13 cellular contexts compared by ENCODE assay signal in the genomic region with DNA sequence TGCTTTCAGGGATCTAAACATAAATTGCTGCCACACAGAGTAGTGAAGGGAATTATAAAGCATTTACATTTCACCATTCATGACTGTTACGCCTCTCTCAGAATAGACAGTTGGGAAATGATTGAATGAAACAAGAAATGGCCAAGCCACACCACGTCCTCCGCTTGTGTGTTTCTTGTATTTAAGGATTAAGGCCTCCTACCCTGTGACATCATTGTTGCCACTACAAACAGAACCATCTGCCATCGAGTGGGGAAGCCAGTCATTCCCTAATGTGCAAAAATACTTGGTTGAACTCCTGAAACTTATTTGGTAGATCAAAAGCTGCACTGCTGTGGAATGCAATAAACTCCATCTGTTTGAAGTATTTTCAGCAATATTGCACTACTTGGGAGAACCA.
DNase-seq lines count a peak whose midpoint lies in the region; ATAC-seq, FAIRE-seq and TF ChIP-seq lines count a peak whose summit lies in the region.
"Had no signal": no experiment of that assay in that cellular context is flagged by ENCODE, and none has a peak within 500 bp of the region (broad histone marks: within the 10 kb centered on the region; RNA-seq: fewer than 3 reads in every experiment).

No MANE protein-coding gene starts in this region.

- H3K9me3 Mint-ChIP-seq in activated T-helper 1 cell treated with anti-CD3 and anti-CD28 coated beads, Interleukin-12 subunit alpha, Interleukin-12 subunit beta, Interleukin-2, Interleukin-4 antibody, amounts not matched to agents 30 ng/mL and 10 ng/mL and 1 ng/mL, durations not matched to agents 14 hours and 24 hours and 36 hours: no peaks in the 10 kb centered on the region
- H3K9me3 Mint-ChIP-seq: natural killer cell had no signal

- H3K36me3 ChIP-seq in Panc1 (ENCODE audit: control insufficient read depth, insufficient read depth, low read length): no peaks in the 10 kb centered on the region
- no peaks in the 10 kb centered on the region for H3K36me3 ChIP-seq in fibroblast of lung (ENCODE audit: control insufficient read depth, insufficient read depth, low read length)
- no peaks in the 10 kb centered on the region for H3K36me3 ChIP-seq in skeletal muscle tissue (ENCODE audit: control insufficient read depth in 3 of 3, insufficient read depth in 3 of 3, low read length in 3 of 3)
- H3K36me3 ChIP-seq: tibial nerve had no signal

- no peaks in the 10 kb centered on the region for H3K36me3 Mint-ChIP-seq in activated T-helper 1 cell treated with anti-CD3 and anti-CD28 coated beads, Interleukin-12 subunit alpha, Interleukin-12 subunit beta, Interleukin-2, Interleukin-4 antibody, amounts not matched to agents 30 ng/mL and 10 ng/mL and 1 ng/mL, durations not matched to agents 14 hours and 24 hours and 36 hours (ENCODE audit: low read depth)
- H3K36me3 Mint-ChIP-seq: natural killer cell had no signal

- peak overlapping the region; percentile 100 for H3K27ac ChIP-seq in Panc1 (ENCODE audit: low read length)
- peak overlapping the region; percentile 70 for H3K27ac ChIP-seq in fibroblast of lung (ENCODE audit: insufficient read depth, low read length)
- H3K27ac ChIP-seq in skeletal muscle tissue (ENCODE audit: low read depth, low read length): peak overlapping the region; percentile 42

- peak; percentile 76 for DNase-seq in Daoy (ENCODE audit: low read depth)
- no peak for DNase-seq in Panc1 (ENCODE audit: low read depth, low spot score)
- DNase-seq in fibroblast of lung (ENCODE audit: low read depth in 2 of 2): peak; percentile 58 to 83
- no peak for DNase-seq in GM12891 (ENCODE audit: insufficient read length, low spot score)
- no peak for DNase-seq in iPS-NIHi7 (ENCODE audit: extremely low spot score)
- no peak for DNase-seq in activated T-helper 1 cell treated with anti-CD3 and anti-CD28 coated beads, Interleukin-12 subunit alpha, Interleukin-12 subunit beta, Interleukin-2, Interleukin-4 antibody, amounts not matched to agents 30 ng/mL and 10 ng/mL and 1 ng/mL, durations not matched to agents 14 hours and 24 hours and 36 hours (ENCODE audit: low spot score)
- DNase-seq in SIG-M5 (lab: John Stamatoyannopoulos, UW): no peak
- DNase-seq: DND-41; natural killer cell; stimulated activated CD4-positive, alpha-beta T cell treated with anti-CD3 and anti-CD28 coated beads, Interleukin-2, amount 100 ng/mL, for 48 hours had no signal

- H4K20me1 ChIP-seq in fibroblast of lung (ENCODE audit: control insufficient read depth, extremely low read depth, insufficient read depth, low read length): no peaks in the 10 kb centered on the region

- H3K4me3 ChIP-seq in Panc1 (ENCODE audit: low read depth in 2 of 2, low read length in 2 of 2) (peak overlapping the region; percentile 35 to 56), fibroblast of lung (replicated peaks in 1 of 4; ENCODE audit: control extremely low read depth in 1 of 4, insufficient read depth in 1 of 4, low read depth in 3 of 4, low read length in 4 of 4) (no peak overlapping the region), skeletal muscle tissue (ENCODE audit: low read length in 3 of 3) (no peak overlapping the region)
- H3K4me3 ChIP-seq: body of pancreas, tibial nerve had no signal

- TF ChIP-seq CTCF in Panc1 (IDR thresholded peaks at IDR 0.05): no peak
- TF ChIP-seq CTCF in fibroblast of lung (conservative IDR thresholded peaks at IDR 0.05 in 1 of 2, IDR thresholded peaks at IDR 0.05 in 1 of 2; ENCODE audit: low read depth in 1 of 2, low read length in 2 of 2): no peak

- TF ChIP-seq POLR2A in GM12891 (IDR thresholded peaks at IDR 0.05; ENCODE audit: low read depth, low read length): no peak

- in situ Hi-C loops in Panc1 (cut with HindIII; ENCODE audit: low pct_unique_long_range_greater_than_20kb, low sequenced_read_pairs): no loop called here

- H3K4me1 ChIP-seq in Panc1 (ENCODE audit: control insufficient read depth, insufficient read depth, low read length) (peaks cover 51% of the 10 kb centered on the region), fibroblast of lung (ENCODE audit: control insufficient read depth, extremely low read depth, insufficient read depth, low read length) (peaks cover 28% of the 10 kb centered on the region), skeletal muscle tissue (ENCODE audit: control insufficient read depth in 3 of 3, insufficient read depth in 3 of 3, low read length in 3 of 3) (peaks cover 0 to 14% (median 3%) of the 10 kb centered on the region in 3 donors)

- no peak overlapping the region for H2AFZ ChIP-seq in fibroblast of lung (ENCODE audit: low read length)

- H3K27ac Mint-ChIP-seq in activated T-helper 1 cell treated with anti-CD3 and anti-CD28 coated beads, Interleukin-12 subunit alpha, Interleukin-12 subunit beta, Interleukin-2, Interleukin-4 antibody, amounts not matched to agents 30 ng/mL and 10 ng/mL and 1 ng/mL, durations not matched to agents 14 hours and 24 hours and 36 hours: no peak overlapping the region
- H3K27ac Mint-ChIP-seq: natural killer cell had no signal

- no peak overlapping the region for H3K4me3 Mint-ChIP-seq in activated T-helper 1 cell treated with anti-CD3 and anti-CD28 coated beads, Interleukin-12 subunit alpha, Interleukin-12 subunit beta, Interleukin-2, Interleukin-4 antibody, amounts not matched to agents 30 ng/mL and 10 ng/mL and 1 ng/mL, durations not matched to agents 14 hours and 24 hours and 36 hours
- H3K4me3 Mint-ChIP-seq: natural killer cell had no signal

- no peak overlapping the region for H3K9ac ChIP-seq in fibroblast of lung (ENCODE audit: insufficient read depth, low read length)
- no peak overlapping the region for H3K9ac ChIP-seq in skeletal muscle tissue (ENCODE audit: low read depth in 1 of 3, low read length in 3 of 3)

- POLR2A ChIA-PET in Panc1 (lab: Charles Lee): interaction anchor here (0.6 to 0.9 kb wide), 2 partner anchors 74 to 166 kb away, joined by 3 to 13 read pairs; no protein-coding TSS in a partner anchor

- ATAC-seq in Panc1: peak; percentile 31; the same call in 1 of the 2 replicates
- ATAC-seq: natural killer cell had no signal

- H3K9me3 ChIP-seq in Panc1 (ENCODE audit: control insufficient read depth, insufficient read depth, low read depth, low read length) (no peaks in the 10 kb centered on the region), fibroblast of lung (ENCODE audit: control insufficient read depth, insufficient read depth, low read depth, low read length) (no peaks in the 10 kb centered on the region), skeletal muscle tissue (ENCODE audit: control insufficient read depth in 3 of 3, low read length in 3 of 3) (no peaks in the 10 kb centered on the region)
- H3K9me3 ChIP-seq: body of pancreas, tibial nerve had no signal

- no peaks in the 10 kb centered on the region for H3K79me2 ChIP-seq in fibroblast of lung (ENCODE audit: control insufficient read depth, insufficient read depth, low read length)

- FAIRE-seq in GM12891 (lab: Jason Lieb, UNC): no peak

- H3K4me2 ChIP-seq in fibroblast of lung (ENCODE audit: extremely low read depth, insufficient read depth, low read length): peak overlapping the region; percentile 52

- intact Hi-C loops in Panc1 (cut with micrococcal nuclease; ENCODE audit: unreplicated experiment): loop anchor here (5.0 kb wide), 2 partner anchors 76 to 319 kb away; no protein-coding TSS in a partner anchor
- intact Hi-C loops in activated T-helper 1 cell treated with anti-CD3 and anti-CD28 coated beads, Interleukin-12 subunit alpha, Interleukin-12 subunit beta, Interleukin-2, Interleukin-4 antibody, amounts not matched to agents 30 ng/mL and 10 ng/mL and 1 ng/mL, durations not matched to agents 14 hours and 24 hours and 36 hours (cut with micrococcal nuclease): no loop called here

- CTCF ChIA-PET in Panc1 (lab: Charles Lee): no interaction called here

- H3K27me3 Mint-ChIP-seq in activated T-helper 1 cell treated with anti-CD3 and anti-CD28 coated beads, Interleukin-12 subunit alpha, Interleukin-12 subunit beta, Interleukin-2, Interleukin-4 antibody, amounts not matched to agents 30 ng/mL and 10 ng/mL and 1 ng/mL, durations not matched to agents 14 hours and 24 hours and 36 hours (ENCODE audit: insufficient read depth): no peaks in the 10 kb centered on the region

- no peaks in the 10 kb centered on the region for H3K4me1 Mint-ChIP-seq in activated T-helper 1 cell treated with anti-CD3 and anti-CD28 coated beads, Interleukin-12 subunit alpha, Interleukin-12 subunit beta, Interleukin-2, Interleukin-4 antibody, amounts not matched to agents 30 ng/mL and 10 ng/mL and 1 ng/mL, durations not matched to agents 14 hours and 24 hours and 36 hours (ENCODE audit: low read depth)
- H3K4me1 Mint-ChIP-seq: natural killer cell had no signal

- H3K27me3 ChIP-seq in Panc1 (ENCODE audit: control insufficient read depth, insufficient read depth, low read length) (no peaks in the 10 kb centered on the region), fibroblast of lung (ENCODE audit: control insufficient read depth, insufficient read depth, low read length) (no peaks in the 10 kb centered on the region), skeletal muscle tissue (ENCODE audit: control insufficient read depth in 3 of 3, insufficient read depth in 3 of 3, low read length in 3 of 3) (no peaks in the 10 kb centered on the region)
- H3K27me3 ChIP-seq: body of pancreas, tibial nerve had no signal

- no TSS peak for BruUV-seq in Panc1 (replicated peaks; lab: Mats Ljungman, UMichigan)

TF ChIP-seq in GM12891, 5 proteins besides CTCF, POLR2A, EP300 and RAD21:
- TF ChIP-seq POU2F2 (IDR thresholded peaks at IDR 0.05; ENCODE audit: low read depth, low read length) (no peak), SPI1 (IDR thresholded peaks at IDR 0.05; ENCODE audit: low read depth, low read length) (no peak), POLR2AphosphoS5 (IDR thresholded peaks at IDR 0.05; ENCODE audit: low read depth, low read length) (no peak), PAX5 (IDR thresholded peaks at IDR 0.05; ENCODE audit: insufficient read depth, low read length, severe bottlenecking) (no peak), TAF1 (IDR thresholded peaks at IDR 0.05; ENCODE audit: low read depth, low read length) (no peak)
TF ChIP-seq in GM12891: peak in this region for 0.

Comparison
In these comparisons a context has a peak if more than half of its experiments do, and no peak if none do; other contexts are left out.
1. DNase-seq: peak in Daoy (single experiment) and fibroblast of lung (2 of 2); none in Panc1 (single experiment), GM12891 (single experiment), iPS-NIHi7 (single experiment), activated T-helper 1 cell treated with anti-CD3 and anti-CD28 coated beads, Interleukin-12 subunit alpha, Interleukin-12 subunit beta, Interleukin-2, Interleukin-4 antibody, amounts not matched to agents 30 ng/mL and 10 ng/mL and 1 ng/mL, durations not matched to agents 14 hours and 24 hours and 36 hours (single experiment) and SIG-M5 (single experiment).
2. H3K27ac ChIP-seq: peak in every context shown above with its lines; median percentile 100 in Panc1; 70 in fibroblast of lung; 42 in skeletal muscle tissue.
3. H3K4me3 ChIP-seq: peak in Panc1 (2 of 2); none in fibroblast of lung (0 of 4) and skeletal muscle tissue (0 of 3).